In the genomic region with DNA sequence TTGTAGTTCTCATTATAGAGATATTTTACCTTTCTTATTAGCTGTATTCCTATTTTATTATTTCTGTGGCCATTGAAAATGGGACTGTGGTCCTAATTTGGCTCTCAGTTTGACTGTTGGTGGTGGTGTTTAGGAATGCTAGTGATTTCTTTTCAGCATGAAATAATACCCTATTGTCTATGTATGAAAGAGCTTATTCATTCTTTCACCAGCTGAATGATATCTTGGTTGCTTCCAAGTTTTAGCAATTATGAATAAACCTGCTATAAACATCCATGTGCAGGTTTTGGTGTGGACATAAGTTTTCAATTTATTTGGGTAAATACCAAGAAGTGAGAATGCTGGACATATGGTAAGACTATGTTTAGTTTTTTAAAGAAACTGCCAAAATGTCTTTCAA, we compare ENCODE assay signal across 16 cellular contexts.
DNase-seq lines count a peak whose midpoint lies in the region; ATAC-seq and TF ChIP-seq lines count a peak whose summit lies in the region.
"Had no signal": no experiment of that assay in that cellular context is flagged by ENCODE, and none has a peak within 500 bp of the region (broad histone marks: within the 10 kb centered on the region; RNA-seq: fewer than 3 reads in every experiment).

No MANE protein-coding gene starts in this region.

- no peaks in the 10 kb centered on the region for H3K27me3 ChIP-seq in dorsolateral prefrontal cortex
- no peaks in the 10 kb centered on the region for H3K27me3 ChIP-seq in layer of hippocampus (ENCODE audit: control insufficient read depth, insufficient read depth, low read length)
- H3K27me3 ChIP-seq: BLaER1 treated with 17β-estradiol and CSF1 and Interleukin-3, amounts not matched to agents 10 nM and 100 nM had no signal

- H3K36me3 Mint-ChIP-seq in activated naive CD4-positive, alpha-beta T cell treated with anti-CD3 and anti-CD28 coated beads, Interleukin-2, amount 50 U/mL, for 72 hours: no peaks in the 10 kb centered on the region
- H3K36me3 Mint-ChIP-seq: CD4-positive, CD25-positive, alpha-beta regulatory T cell had no signal

- peak overlapping the region in 50 of 59 donors; percentile 2 to 88 (median 58) for H3K27ac ChIP-seq in dorsolateral prefrontal cortex
- peak overlapping the region; percentile 24 for H3K27ac ChIP-seq in layer of hippocampus (ENCODE audit: low read depth, low read length)
- H3K27ac ChIP-seq in substantia nigra (ENCODE audit: low read depth, low read length, poor library complexity, severe bottlenecking): peak overlapping the region; percentile 9
- H3K27ac ChIP-seq: 22Rv1; BLaER1 treated with 17β-estradiol and CSF1 and Interleukin-3, amounts not matched to agents 10 nM and 100 nM had no signal

- intact Hi-C loops in dorsolateral prefrontal cortex (cut with DNase I): no loop called here

- peak; percentile 6 for DNase-seq in Ammon's horn (ENCODE audit: low spot score)
- no peak for DNase-seq in dorsolateral prefrontal cortex
- peak in 1 of 49 donors; percentile 1 for DNase-seq in substantia nigra (lab: John Stamatoyannopoulos, UW)
- DNase-seq in retina: no peak
- no peak for DNase-seq in cerebellar nuclear complex (lab: John Stamatoyannopoulos, UW)
- DNase-seq in activated naive CD4-positive, alpha-beta T cell treated with anti-CD3 and anti-CD28 coated beads, Interleukin-2, amount 50 U/mL, for 72 hours (ENCODE audit: low spot score in 2 of 2): no peak
- DNase-seq: AML-193; Calu3; CD4-positive, CD25-positive, alpha-beta regulatory T cell; DMS 273 treated with DMSO at 0.1 percent for 48 hours; GOT3; H9 had no signal

- H3K27ac Mint-ChIP-seq in activated naive CD4-positive, alpha-beta T cell treated with anti-CD3 and anti-CD28 coated beads, Interleukin-2, amount 50 U/mL, for 72 hours: no peak overlapping the region
- H3K27ac Mint-ChIP-seq: CD4-positive, CD25-positive, alpha-beta regulatory T cell; H9 had no signal

- TF ChIP-seq CTCF in dorsolateral prefrontal cortex (IDR thresholded peaks at IDR 0.05 in 54 of 56, conservative IDR thresholded peaks at IDR 0.05 in 2 of 56; ENCODE audit: low read depth in 1 of 56, partially characterized antibody in 56 of 56): peak in 5 of 56 donors; percentile 9 to 30 (median 19)

- peak overlapping the region in 1 of 59 donors; percentile 21 for H3K4me3 ChIP-seq in dorsolateral prefrontal cortex
- H3K4me3 ChIP-seq: BLaER1 treated with 17β-estradiol and CSF1 and Interleukin-3, amounts not matched to agents 10 nM and 100 nM had no signal

- peaks cover 8 to 16% of the 10 kb centered on the region in 2 donors for H3K9me3 Mint-ChIP-seq in activated naive CD4-positive, alpha-beta T cell treated with anti-CD3 and anti-CD28 coated beads, Interleukin-2, amount 50 U/mL, for 72 hours

- no peak for ATAC-seq in activated naive CD4-positive, alpha-beta T cell treated with anti-CD3 and anti-CD28 coated beads, Interleukin-2, amount 50 U/mL, for 72 hours
- ATAC-seq in HG03159 (IDR thresholded peaks at IDR 0.05; ENCODE audit: unreplicated experiment): no peak
